In genomic region chr11:9756878-9757277, GRCh38 we compare ENCODE assay signal across 2 cellular contexts.
TF ChIP-seq lines count a peak whose summit lies in the region.

No MANE protein-coding gene starts in this region.

TF ChIP-seq in IMR-90, 13 proteins besides CTCF, POLR2A, EP300 and RAD21:
- no peak for TF ChIP-seq CEBPB (IDR thresholded peaks at IDR 0.05; ENCODE audit: low read depth, low read length)
TF ChIP-seq in IMR-90: peak in this region for 0.

TF ChIP-seq in K562, 482 proteins besides CTCF, POLR2A, EP300 and RAD21:
- TF ChIP-seq ZNF318 (IDR thresholded peaks at IDR 0.05; ENCODE audit: borderline replicate concordance in 1 of 2, low read depth in 1 of 2), result no peak
- no peak for TF ChIP-seq ARNT (IDR thresholded peaks at IDR 0.05)
- TF ChIP-seq SMAD1 (IDR thresholded peaks at IDR 0.05; ENCODE audit: low read depth, low read length, partially characterized antibody), result no peak
- no peak for TF ChIP-seq ZEB2 (IDR thresholded peaks at IDR 0.05)
- TF ChIP-seq TARDBP (IDR thresholded peaks at IDR 0.05), result no peak
- TF ChIP-seq ZSCAN29 (IDR thresholded peaks at IDR 0.05), result no peak
- TF ChIP-seq, protein P1, sequence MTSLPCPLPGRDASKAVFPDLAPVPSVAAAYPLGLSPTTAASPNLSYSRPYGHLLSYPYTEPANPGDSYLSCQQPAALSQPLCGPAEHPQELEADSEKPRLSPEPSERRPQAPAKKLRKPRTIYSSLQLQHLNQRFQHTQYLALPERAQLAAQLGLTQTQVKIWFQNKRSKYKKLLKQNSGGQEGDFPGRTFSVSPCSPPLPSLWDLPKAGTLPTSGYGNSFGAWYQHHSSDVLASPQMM (CRISPR knock-in tag; IDR thresholded peaks at IDR 0.05), result no peak
- TF ChIP-seq SMARCE1 (IDR thresholded peaks at IDR 0.05), result no peak
- TF ChIP-seq NFE2 (IDR thresholded peaks at IDR 0.05; ENCODE audit: low read depth), result no peak
- no peak for TF ChIP-seq ELF4 (CRISPR knock-in tag; IDR thresholded peaks at IDR 0.05)
- TF ChIP-seq CHD4 (IDR thresholded peaks at IDR 0.05; ENCODE audit: insufficient read depth, insufficient replicate concordance, low read depth, low read length, poor library complexity, severe bottlenecking), result no peak
- no peak for TF ChIP-seq ETV1 (tag; conservative IDR thresholded peaks at IDR 0.05; ENCODE audit: low read depth)
- no peak for TF ChIP-seq GATA2 (CRISPR knock-in tag; IDR thresholded peaks at IDR 0.05)
- no peak for TF ChIP-seq NR2F6 (CRISPR knock-in tag; IDR thresholded peaks at IDR 0.05)
- no peak for TF ChIP-seq CREM (IDR thresholded peaks at IDR 0.05; ENCODE audit: low read depth)
TF ChIP-seq in K562: peak in this region for 0.
